ENCODE assay signal across 8 cellular contexts in genomic region chr3:127547761-127548605, GRCh38. TPM values are rescaled to one million over a fixed set of nuclear protein-coding genes. Genes with fewer than 3 reads are reported as not detected.
DNase-seq lines count a peak whose midpoint lies in the region; ATAC-seq and TF ChIP-seq lines count a peak whose summit lies in the region.

No MANE protein-coding gene starts in this region.

- DNase-seq in ELR (ENCODE audit: low read depth), result peak; percentile 61
- DNase-seq in NCI-H510A (lab: John Stamatoyannopoulos, UW), result peak; percentile 20
- peak; percentile 83 to 84 for DNase-seq in activated CD4-positive, alpha-beta T cell treated with anti-CD3 and anti-CD28 coated beads, Interleukin-2, amount 50 U/mL, for 48 hours
- peak; percentile 63 for DNase-seq in dermis blood vessel endothelial cell
- DNase-seq in lower leg skin (ENCODE audit: low spot score in 2 of 2), result peak; percentile 40 to 93
- DNase-seq in stimulated activated CD4-positive, alpha-beta T cell treated with anti-CD3 and anti-CD28 coated beads, Interleukin-4, amount 100 ng/mL, for 48 hours (ENCODE audit: low read depth in 2 of 2), result peak; percentile 78

- H3K4me3 ChIP-seq in lower leg skin (ENCODE audit: low read depth, poor library complexity, severe bottlenecking), result peak overlapping the region; percentile 24

- intact Hi-C loops in lower leg skin (cut with DNase I; ENCODE audit: low total_unique reads), result loop anchor here (10.0 kb wide), 3 partner anchors 563 to 1023 kb away; partner anchors contain the start of genes CHST13 and PLXNA1

- TF ChIP-seq POLR2A in lower leg skin (IDR thresholded peaks at IDR 0.05), result no peak

- no peak for TF ChIP-seq CTCF in lower leg skin (IDR thresholded peaks at IDR 0.05)

- ATAC-seq in HG02884 (IDR thresholded peaks at IDR 0.05; ENCODE audit: unreplicated experiment), result peak; percentile 60
- ATAC-seq in GM19023 (IDR thresholded peaks at IDR 0.05; ENCODE audit: unreplicated experiment), result no peak

- WGBS in lower leg skin, 2 donors, result 10 to 13% methylated on average over 15 to 19 of the region's 42 CpGs

RNA-seq across cellular contexts. Expression of gene TPRA1, which starts 42.5 kb away (rescaled TPM):
- total RNA-seq in dermis blood vessel endothelial cell (34.8 and 48.3 TPM in 2 replicates), lower leg skin (10 to 100 TPM; 57.3 to 87.5 (median 82.4) TPM)

RNA-seq across cellular contexts. Expression of gene MCM2, which starts 50.2 kb away (rescaled TPM):
- total RNA-seq in dermis blood vessel endothelial cell (51.4 and 110 TPM in 2 replicates), lower leg skin (10 to 100 TPM in 3 of 4 donors, 1 to 10 TPM in 1; 5.8 to 19.6 (median 14.3) TPM)

Comparison
In these comparisons a context has a peak if more than half of its experiments do, and no peak if none do; other contexts are left out.
1. DNase-seq: peak in every context shown above with its lines; median percentile 84 in activated CD4-positive, alpha-beta T cell treated with anti-CD3 and anti-CD28 coated beads, Interleukin-2, amount 50 U/mL, for 48 hours; 78 in stimulated activated CD4-positive, alpha-beta T cell treated with anti-CD3 and anti-CD28 coated beads, Interleukin-4, amount 100 ng/mL, for 48 hours; 66 in lower leg skin; 63 in dermis blood vessel endothelial cell; 61 in ELR; 20 in NCI-H510A.